In genomic region chr2:127448526-127448925, GRCh38 we compare ENCODE assay signal across 1 cellular context.
TF ChIP-seq lines count a peak whose summit lies in the region.

No MANE protein-coding gene starts in this region.

TF ChIP-seq in IMR-90, 13 proteins besides CTCF, POLR2A, EP300 and RAD21 (continued from another document):
- TF ChIP-seq USF2 (IDR thresholded peaks at IDR 0.05; ENCODE audit: low read depth, low read length) (no peak), MXI1 (IDR thresholded peaks at IDR 0.05; ENCODE audit: borderline replicate concordance, low read depth, low read length) (no peak)
TF ChIP-seq in IMR-90: peak in this region for 0.
